ENCODE assay signal across 20 cellular contexts in genomic region chr10:60428387-60428737, GRCh38. TPM values are rescaled to one million over a fixed set of nuclear protein-coding genes. Genes with fewer than 3 reads are reported as not detected.
A peak's percentile ranks its signal among the peaks of the same experiment; 100 is the strongest.
DNase-seq lines count a peak whose midpoint lies in the region; ATAC-seq and TF ChIP-seq lines count a peak whose summit lies in the region.
"Had no signal": no experiment of that assay in that cellular context is flagged by ENCODE, and none has a peak within 500 bp of the region (broad histone marks: within the 10 kb centered on the region; RNA-seq: fewer than 3 reads in every experiment).

No MANE protein-coding gene starts in this region.

- H3K79me2 ChIP-seq in GM23248 (ENCODE audit: insufficient read depth) (no peaks in the 10 kb centered on the region), osteoblast (ENCODE audit: insufficient read depth, low read length) (no peaks in the 10 kb centered on the region)

- H3K27ac Mint-ChIP-seq in brain: peak overlapping the region in 4 of 5 experiments; percentile 22 to 91 (median 52)
- H3K27ac Mint-ChIP-seq in activated CD8-positive, alpha-beta T cell treated with anti-CD3 and anti-CD28 coated beads for 36 hours: no peak overlapping the region
- H3K27ac Mint-ChIP-seq: activated CD8-positive, alpha-beta T cell treated with anti-CD3 and anti-CD28 coated beads, Interleukin-2, amount 10 ng/mL, durations not matched to agents 7 days and 5 days; activated naive CD4-positive, alpha-beta T cell treated with anti-CD3 and anti-CD28 coated beads, Interleukin-2, amount 50 U/mL, for 24 hours had no signal

- no peaks in the 10 kb centered on the region for H3K9me2 ChIP-seq in GM23248 (ENCODE audit: insufficient read depth)

- CTCF ChIA-PET in activated CD8-positive, alpha-beta T cell treated with anti-CD3 and anti-CD28 coated beads for 36 hours (lab: Charles Lee): interaction anchor here (0.9 kb wide), 1 partner anchor 219 kb away, joined by 5 read pairs; no protein-coding TSS in a partner anchor

- no peak for ATAC-seq in activated CD8-positive, alpha-beta T cell treated with anti-CD3 and anti-CD28 coated beads for 36 hours
- ATAC-seq: activated CD4-positive, CD25-positive, alpha-beta regulatory T cell treated with anti-CD3 and anti-CD28 coated beads, Interleukin-2, amount 50 U/mL, for 24 hours; activated CD8-positive, alpha-beta T cell treated with anti-CD3 and anti-CD28 coated beads, Interleukin-2, amount 10 ng/mL, durations not matched to agents 7 days and 5 days; esophagus mucosa; HCT116; sciatic nerve had no signal

- TF ChIP-seq CTCF in brain (conservative IDR thresholded peaks at IDR 0.05) (no peak), fibroblast of the aortic adventitia (IDR thresholded peaks at IDR 0.05; ENCODE audit: insufficient read depth, low read length) (no peak), osteoblast (IDR thresholded peaks at IDR 0.05; ENCODE audit: extremely low read depth, low read depth, low read length) (no peak)
- no peak for TF ChIP-seq CTCF in activated CD8-positive, alpha-beta T cell treated with anti-CD3 and anti-CD28 coated beads for 36 hours (IDR thresholded peaks at IDR 0.05)

- H3K27ac ChIP-seq in GM23248: no peak overlapping the region
- peak overlapping the region; percentile 95 for H3K27ac ChIP-seq in osteoblast (ENCODE audit: low read depth, low read length)
- H3K27ac ChIP-seq: testis had no signal

- H3K9me3 ChIP-seq in GM23248 (ENCODE audit: low read depth) (no peaks in the 10 kb centered on the region), osteoblast (ENCODE audit: low read depth, low read length) (no peaks in the 10 kb centered on the region)
- H3K9me3 ChIP-seq: testis had no signal

- H3K36me3 Mint-ChIP-seq in brain: peaks cover 4% of the 10 kb centered on the region
- H3K36me3 Mint-ChIP-seq in activated CD8-positive, alpha-beta T cell treated with anti-CD3 and anti-CD28 coated beads for 36 hours (ENCODE audit: low read depth): no peaks in the 10 kb centered on the region

- DNase-seq in GM23248 (peak; percentile 13), fibroblast of the aortic adventitia (ENCODE audit: low read depth) (peak; percentile 87), osteoblast (ENCODE audit: insufficient read length, low spot score, missing footprints) (no peak), GM19238 (ENCODE audit: insufficient read length, low spot score) (no peak), AG08396 (ENCODE audit: low spot score) (no peak)
- DNase-seq in activated CD8-positive, alpha-beta memory T cell treated with anti-CD3 and anti-CD28 coated beads for 24 hours: no peak
- DNase-seq in activated CD8-positive, alpha-beta T cell treated with anti-CD3 and anti-CD28 coated beads for 36 hours: no peak
- DNase-seq: activated CD8-positive, alpha-beta T cell treated with anti-CD3 and anti-CD28 coated beads, Interleukin-2, amount 10 ng/mL, durations not matched to agents 7 days and 5 days; activated T-cell treated with anti-CD3 and anti-CD28 coated beads, Interleukin-2, amount 50 U/mL, for 48 hours; NCI-H2107; NCI-H524; occipital lobe; T1000; testis had no signal

- H3K4me2 ChIP-seq in GM23248 (ENCODE audit: unreplicated experiment) (no peak overlapping the region), osteoblast (ENCODE audit: insufficient read depth, low read length) (no peak overlapping the region)

- H3K9ac ChIP-seq in GM23248: no peak overlapping the region

- intact Hi-C loops in activated CD8-positive, alpha-beta T cell treated with anti-CD3 and anti-CD28 coated beads for 36 hours (cut with micrococcal nuclease): no loop called here

- H3K4me3 Mint-ChIP-seq in brain: no peak overlapping the region
- no peak overlapping the region for H3K4me3 Mint-ChIP-seq in activated CD8-positive, alpha-beta T cell treated with anti-CD3 and anti-CD28 coated beads for 36 hours
- H3K4me3 Mint-ChIP-seq: activated CD8-positive, alpha-beta T cell treated with anti-CD3 and anti-CD28 coated beads, Interleukin-2, amount 10 ng/mL, durations not matched to agents 7 days and 5 days; activated naive CD4-positive, alpha-beta T cell treated with anti-CD3 and anti-CD28 coated beads, Interleukin-2, amount 50 U/mL, for 24 hours had no signal

- POLR2A ChIA-PET in activated CD8-positive, alpha-beta T cell treated with anti-CD3 and anti-CD28 coated beads for 36 hours (lab: Charles Lee): no interaction called here

- H3K4me1 ChIP-seq in GM23248 (ENCODE audit: insufficient read depth) (peaks cover 76% of the 10 kb centered on the region), osteoblast (ENCODE audit: insufficient read depth, low read length) (peaks cover 85% of the 10 kb centered on the region)
- H3K4me1 ChIP-seq: testis had no signal

- no peaks in the 10 kb centered on the region for H3K9me3 Mint-ChIP-seq in brain
- no peaks in the 10 kb centered on the region for H3K9me3 Mint-ChIP-seq in activated CD8-positive, alpha-beta T cell treated with anti-CD3 and anti-CD28 coated beads for 36 hours
- H3K9me3 Mint-ChIP-seq: activated naive CD4-positive, alpha-beta T cell treated with anti-CD3 and anti-CD28 coated beads, Interleukin-2, amount 50 U/mL, for 24 hours had no signal

- no peaks in the 10 kb centered on the region for H4K20me1 ChIP-seq in GM23248 (ENCODE audit: insufficient read depth)
- no peaks in the 10 kb centered on the region for H4K20me1 ChIP-seq in osteoblast (ENCODE audit: insufficient read depth, low read length)

- 94% methylated on average over 3 of the region's 3 CpGs for whole genome bisulfite sequencing in GM23248 (ENCODE audit: low coverage in 1 of 2, low lambda C conversion rate in 2 of 2, missing lambda C conversion rate in 2 of 2), 2 experiments

- H3K4me3 ChIP-seq in GM23248 (no peak overlapping the region), fibroblast of the aortic adventitia (ENCODE audit: low read depth, low read length) (no peak overlapping the region), osteoblast (ENCODE audit: insufficient read depth, low read length) (no peak overlapping the region)
- H3K4me3 ChIP-seq: testis had no signal

- H3K36me3 ChIP-seq in GM23248 (ENCODE audit: low read depth) (no peaks in the 10 kb centered on the region), osteoblast (ENCODE audit: insufficient read depth, low read length) (no peaks in the 10 kb centered on the region)

- H3K27me3 ChIP-seq in GM23248 (replicated peaks; ENCODE audit: insufficient read depth): no peaks in the 10 kb centered on the region
- H3K27me3 ChIP-seq in osteoblast (ENCODE audit: insufficient read depth, low read length): no peaks in the 10 kb centered on the region
- H3K27me3 ChIP-seq: testis had no signal

- H3K4me1 Mint-ChIP-seq in brain: peaks cover 61% of the 10 kb centered on the region
- H3K4me1 Mint-ChIP-seq in activated CD8-positive, alpha-beta T cell treated with anti-CD3 and anti-CD28 coated beads for 36 hours (ENCODE audit: low read depth): no peaks in the 10 kb centered on the region

- peaks cover 7% of the 10 kb centered on the region for H3K27me3 Mint-ChIP-seq in brain
- H3K27me3 Mint-ChIP-seq in activated CD8-positive, alpha-beta T cell treated with anti-CD3 and anti-CD28 coated beads for 36 hours: no peaks in the 10 kb centered on the region
- H3K27me3 Mint-ChIP-seq: activated naive CD4-positive, alpha-beta T cell treated with anti-CD3 and anti-CD28 coated beads, Interleukin-2, amount 50 U/mL, for 24 hours had no signal

- H3F3A ChIP-seq in GM23248 (ENCODE audit: insufficient read depth): peaks cover 61% of the 10 kb centered on the region

- H2AFZ ChIP-seq in GM23248 (no peak overlapping the region), osteoblast (ENCODE audit: low read length) (no peak overlapping the region)

- in situ Hi-C loops in GM23248 (cut with MboI): loop anchor here (25.0 kb wide), 1 partner anchor 791 kb away; no protein-coding TSS in a partner anchor

RNA-seq across cellular contexts. Expression of gene ANK3, which starts 38.7 kb away (rescaled TPM):
- 0.54 TPM in 1 of 2 replicates, not detected in the other for total RNA-seq in GM23248 (2014; rRNA removed; shearing (Covaris generic))
- polyA plus RNA-seq in GM23248 (2016; fragmentation: Nextera tagmentation; extraction: Ambion mirVana): 0.14 and 0.75 TPM in 2 replicates
- polyA plus RNA-seq in brain (ENCODE audit: insufficient read depth, low read depth, low replicate concordance): 22.3 TPM
- total RNA-seq in fibroblast of the aortic adventitia (ENCODE audit: low replicate concordance): 248 and 658 TPM in 2 replicates
- 44.5 and 58.0 TPM in 2 replicates for total RNA-seq in osteoblast
- 10 to 100 TPM; 10.3 to 12.0 TPM for total RNA-seq in activated CD8-positive, alpha-beta T cell treated with anti-CD3 and anti-CD28 coated beads for 36 hours

Comparison
In these comparisons a context has a peak if more than half of its experiments do, and no peak if none do; other contexts are left out.
1. DNase-seq: peak in GM23248 (single experiment) and fibroblast of the aortic adventitia (single experiment); none in osteoblast (single experiment), activated CD8-positive, alpha-beta memory T cell treated with anti-CD3 and anti-CD28 coated beads for 24 hours (single experiment), activated CD8-positive, alpha-beta T cell treated with anti-CD3 and anti-CD28 coated beads for 36 hours (single experiment), GM19238 (single experiment) and AG08396 (single experiment).